In genomic region chr17:47862621-47863440, GRCh38 we compare ENCODE assay signal across 11 cellular contexts. TPM values are rescaled to one million over a fixed set of nuclear protein-coding genes. Genes with fewer than 3 reads are reported as not detected.
DNase-seq lines count a peak whose midpoint lies in the region; ATAC-seq, FAIRE-seq and TF ChIP-seq lines count a peak whose summit lies in the region.
"Had no signal": no experiment of that assay in that cellular context is flagged by ENCODE, and none has a peak within 500 bp of the region (broad histone marks: within the 10 kb centered on the region; RNA-seq: fewer than 3 reads in every experiment).

No MANE protein-coding gene starts in this region.

- POLR2A ChIA-PET in activated CD4-positive, alpha-beta T cell treated with anti-CD3 and anti-CD28 coated beads, Interleukin-2, amount 10 ng/mL, durations not matched to agents 7 days and 5 days (lab: Charles Lee) = no interaction called here

- peaks cover 2% of the 10 kb centered on the region for H3K9me3 Mint-ChIP-seq in activated CD4-positive, alpha-beta T cell treated with anti-CD3 and anti-CD28 coated beads, Interleukin-2, amount 10 ng/mL, durations not matched to agents 7 days and 5 days
- H3K9me3 Mint-ChIP-seq in activated CD4-positive, alpha-beta T cell treated with anti-CD3 and anti-CD28 coated beads, Interleukin-2, amount 10 ng/mL, durations not matched to agents 24 days and 14 days = no peaks in the 10 kb centered on the region
- H3K9me3 Mint-ChIP-seq in chondrocyte (ENCODE audit: low read depth) = peaks cover 3% of the 10 kb centered on the region
- H3K9me3 Mint-ChIP-seq: CD4-positive, alpha-beta T cell; stimulated activated naive CD8-positive, alpha-beta T cell treated with anti-CD3 and anti-CD28 coated beads, Interleukin-15, Interleukin-2, amounts not matched to agents 100 ng/mL and 50 ng/mL, for 24 hours had no signal

- intact Hi-C loops in activated CD4-positive, alpha-beta T cell treated with anti-CD3 and anti-CD28 coated beads, Interleukin-2, amount 10 ng/mL, durations not matched to agents 24 days and 14 days (cut with micrococcal nuclease) = no loop called here

- H3K4me3 Mint-ChIP-seq in activated CD4-positive, alpha-beta T cell treated with anti-CD3 and anti-CD28 coated beads, Interleukin-2, amount 10 ng/mL, durations not matched to agents 7 days and 5 days = no peak overlapping the region
- no peak overlapping the region for H3K4me3 Mint-ChIP-seq in activated CD4-positive, alpha-beta T cell treated with anti-CD3 and anti-CD28 coated beads, Interleukin-2, amount 10 ng/mL, durations not matched to agents 24 days and 14 days
- H3K4me3 Mint-ChIP-seq in chondrocyte (ENCODE audit: unreplicated experiment) = no peak overlapping the region
- H3K4me3 Mint-ChIP-seq: CD4-positive, alpha-beta T cell; stimulated activated naive CD8-positive, alpha-beta T cell treated with anti-CD3 and anti-CD28 coated beads, Interleukin-15, Interleukin-2, amounts not matched to agents 100 ng/mL and 50 ng/mL, for 24 hours had no signal

- TF ChIP-seq CTCF in chondrocyte (IDR thresholded peaks at IDR 0.05) = no peak

- no peak for FAIRE-seq in urothelium cell line (lab: Jason Lieb, UNC)

- H3K36me3 Mint-ChIP-seq in activated CD4-positive, alpha-beta T cell treated with anti-CD3 and anti-CD28 coated beads, Interleukin-2, amount 10 ng/mL, durations not matched to agents 7 days and 5 days (ENCODE audit: low read depth) = no peaks in the 10 kb centered on the region
- no peaks in the 10 kb centered on the region for H3K36me3 Mint-ChIP-seq in activated CD4-positive, alpha-beta T cell treated with anti-CD3 and anti-CD28 coated beads, Interleukin-2, amount 10 ng/mL, durations not matched to agents 24 days and 14 days (ENCODE audit: low read depth)
- H3K36me3 Mint-ChIP-seq in chondrocyte (ENCODE audit: low read depth) = peaks cover 3% of the 10 kb centered on the region

- H3K27me3 Mint-ChIP-seq in activated CD4-positive, alpha-beta T cell treated with anti-CD3 and anti-CD28 coated beads, Interleukin-2, amount 10 ng/mL, durations not matched to agents 7 days and 5 days = peaks cover 21% of the 10 kb centered on the region
- peaks cover 34% of the 10 kb centered on the region for H3K27me3 Mint-ChIP-seq in activated CD4-positive, alpha-beta T cell treated with anti-CD3 and anti-CD28 coated beads, Interleukin-2, amount 10 ng/mL, durations not matched to agents 24 days and 14 days
- peaks cover 8% of the 10 kb centered on the region for H3K27me3 Mint-ChIP-seq in chondrocyte (ENCODE audit: low read depth)

- peak overlapping the region; percentile 75 for H3K27ac Mint-ChIP-seq in activated CD4-positive, alpha-beta T cell treated with anti-CD3 and anti-CD28 coated beads, Interleukin-2, amount 10 ng/mL, durations not matched to agents 7 days and 5 days
- no peak overlapping the region for H3K27ac Mint-ChIP-seq in activated CD4-positive, alpha-beta T cell treated with anti-CD3 and anti-CD28 coated beads, Interleukin-2, amount 10 ng/mL, durations not matched to agents 24 days and 14 days
- peak overlapping the region; percentile 85 for H3K27ac Mint-ChIP-seq in chondrocyte (ENCODE audit: unreplicated experiment)
- H3K27ac Mint-ChIP-seq: CD4-positive, alpha-beta T cell; progenitor cell of endocrine pancreas; stimulated activated naive CD8-positive, alpha-beta T cell treated with anti-CD3 and anti-CD28 coated beads, Interleukin-15, Interleukin-2, amounts not matched to agents 100 ng/mL and 50 ng/mL, for 24 hours had no signal

- CTCF ChIA-PET in activated CD4-positive, alpha-beta T cell treated with anti-CD3 and anti-CD28 coated beads, Interleukin-2, amount 10 ng/mL, durations not matched to agents 7 days and 5 days (lab: Charles Lee) = interaction anchor here (1.0 to 1.2 kb wide), 3 partner anchors 9 to 27 kb away, joined by 3 read pairs; no protein-coding TSS in a partner anchor

- DNase-seq in activated CD4-positive, alpha-beta T cell treated with anti-CD3 and anti-CD28 coated beads, Interleukin-2, amount 10 ng/mL, durations not matched to agents 7 days and 5 days = no peak
- DNase-seq in activated CD4-positive, alpha-beta T cell treated with anti-CD3 and anti-CD28 coated beads, Interleukin-2, amount 10 ng/mL, durations not matched to agents 24 days and 14 days = no peak
- DNase-seq in chondrocyte (ENCODE audit: low spot score) (no peak), urothelium cell line (ENCODE audit: low spot score) (peak; percentile 52), caudate nucleus (lab: John Stamatoyannopoulos, UW) (no peak)
- DNase-seq: activated CD8-positive, alpha-beta memory T cell treated with anti-CD3 and anti-CD28 coated beads, Interleukin-2, amount 50 U/mL, for 48 hours; CD4-positive, alpha-beta T cell had no signal

- no peak for ATAC-seq in GM21528 (IDR thresholded peaks at IDR 0.05; ENCODE audit: low FRiP score, unreplicated experiment)

- H3K27ac ChIP-seq in caudate nucleus (ENCODE audit: low read depth, low read length) = no peak overlapping the region
- H3K27ac ChIP-seq: HL-60 had no signal

- peaks cover 26% of the 10 kb centered on the region for H3K4me1 Mint-ChIP-seq in activated CD4-positive, alpha-beta T cell treated with anti-CD3 and anti-CD28 coated beads, Interleukin-2, amount 10 ng/mL, durations not matched to agents 7 days and 5 days
- peaks cover 12% of the 10 kb centered on the region for H3K4me1 Mint-ChIP-seq in activated CD4-positive, alpha-beta T cell treated with anti-CD3 and anti-CD28 coated beads, Interleukin-2, amount 10 ng/mL, durations not matched to agents 24 days and 14 days
- peaks cover 16% of the 10 kb centered on the region for H3K4me1 Mint-ChIP-seq in chondrocyte (ENCODE audit: low read depth)

RNA-seq across cellular contexts. Expression of gene SP6, which starts 11.9 kb away (rescaled TPM):
- not detected for total RNA-seq in activated CD4-positive, alpha-beta T cell treated with anti-CD3 and anti-CD28 coated beads, Interleukin-2, amount 10 ng/mL, durations not matched to agents 7 days and 5 days
- total RNA-seq in activated CD4-positive, alpha-beta T cell treated with anti-CD3 and anti-CD28 coated beads, Interleukin-2, amount 10 ng/mL, durations not matched to agents 24 days and 14 days = 0.05 TPM in 2 replicates
- 0.05 to 0.15 TPM (median 0.08 TPM) in 3 replicates for total RNA-seq in chondrocyte

RNA-seq across cellular contexts. Expression of gene SCRN2, which starts 21.8 kb away (rescaled TPM):
- total RNA-seq in activated CD4-positive, alpha-beta T cell treated with anti-CD3 and anti-CD28 coated beads, Interleukin-2, amount 10 ng/mL, durations not matched to agents 7 days and 5 days = 10 to 100 TPM; 26.8 to 33.2 TPM
- total RNA-seq in activated CD4-positive, alpha-beta T cell treated with anti-CD3 and anti-CD28 coated beads, Interleukin-2, amount 10 ng/mL, durations not matched to agents 24 days and 14 days = 24.3 and 24.8 TPM in 2 replicates
- total RNA-seq in chondrocyte = 14.9 to 32.9 TPM (median 15.7 TPM) in 3 replicates

RNA-seq across cellular contexts. Expression of gene LRRC46, which starts 31.4 kb away (rescaled TPM):
- 1 to 10 TPM in 1 of 2 experiments, under 1 TPM in 1; 0.79 to 1.4 TPM for total RNA-seq in activated CD4-positive, alpha-beta T cell treated with anti-CD3 and anti-CD28 coated beads, Interleukin-2, amount 10 ng/mL, durations not matched to agents 7 days and 5 days
- 0.33 and 0.44 TPM in 2 replicates for total RNA-seq in activated CD4-positive, alpha-beta T cell treated with anti-CD3 and anti-CD28 coated beads, Interleukin-2, amount 10 ng/mL, durations not matched to agents 24 days and 14 days
- total RNA-seq in chondrocyte = 0.35 to 0.65 TPM in 2 of 3 replicates, not detected in the other

RNA-seq across cellular contexts. Expression of gene MRPL10, which starts 31.5 kb away (rescaled TPM):
- total RNA-seq in activated CD4-positive, alpha-beta T cell treated with anti-CD3 and anti-CD28 coated beads, Interleukin-2, amount 10 ng/mL, durations not matched to agents 7 days and 5 days = 10 to 100 TPM; 46.9 to 51.9 TPM
- 55.0 and 58.3 TPM in 2 replicates for total RNA-seq in activated CD4-positive, alpha-beta T cell treated with anti-CD3 and anti-CD28 coated beads, Interleukin-2, amount 10 ng/mL, durations not matched to agents 24 days and 14 days
- 23.9 to 25.4 TPM (median 24.8 TPM) in 3 replicates for total RNA-seq in chondrocyte

RNA-seq across cellular contexts. Expression of gene SP2, which starts 33.2 kb away (rescaled TPM):
- total RNA-seq in activated CD4-positive, alpha-beta T cell treated with anti-CD3 and anti-CD28 coated beads, Interleukin-2, amount 10 ng/mL, durations not matched to agents 7 days and 5 days = 10 to 100 TPM; 27.6 to 33.8 TPM
- total RNA-seq in activated CD4-positive, alpha-beta T cell treated with anti-CD3 and anti-CD28 coated beads, Interleukin-2, amount 10 ng/mL, durations not matched to agents 24 days and 14 days = 18.3 and 21.7 TPM in 2 replicates
- 13.5 to 16.8 TPM (median 16.0 TPM) in 3 replicates for total RNA-seq in chondrocyte
